ENCODE assay signal across 2 cellular contexts in genomic region chr5:134467231-134467630, GRCh38.
TF ChIP-seq lines count a peak whose summit lies in the region.

No MANE protein-coding gene starts in this region.

TF ChIP-seq in HEK293, 187 proteins besides CTCF, POLR2A, EP300 and RAD21 (continued from another document):
- TF ChIP-seq GLIS1 (tag by site-specific recombination; IDR thresholded peaks at IDR 0.05) (no peak), ZXDB (tag by site-specific recombination; IDR thresholded peaks at IDR 0.05) (no peak), ZNF426 (tag by site-specific recombination; IDR thresholded peaks at IDR 0.05) (no peak), ZNF670 (tag by site-specific recombination; IDR thresholded peaks at IDR 0.05; ENCODE audit: low read depth) (no peak), ZNF302 (tag by site-specific recombination; IDR thresholded peaks at IDR 0.05; ENCODE audit: low read depth) (no peak), ZNF791 (tag by site-specific recombination; IDR thresholded peaks at IDR 0.05) (no peak), PATZ1 (tag by site-specific recombination; IDR thresholded peaks at IDR 0.05) (no peak), OSR2 (tag by site-specific recombination; IDR thresholded peaks at IDR 0.05) (no peak)
- TF ChIP-seq, protein P1, sequence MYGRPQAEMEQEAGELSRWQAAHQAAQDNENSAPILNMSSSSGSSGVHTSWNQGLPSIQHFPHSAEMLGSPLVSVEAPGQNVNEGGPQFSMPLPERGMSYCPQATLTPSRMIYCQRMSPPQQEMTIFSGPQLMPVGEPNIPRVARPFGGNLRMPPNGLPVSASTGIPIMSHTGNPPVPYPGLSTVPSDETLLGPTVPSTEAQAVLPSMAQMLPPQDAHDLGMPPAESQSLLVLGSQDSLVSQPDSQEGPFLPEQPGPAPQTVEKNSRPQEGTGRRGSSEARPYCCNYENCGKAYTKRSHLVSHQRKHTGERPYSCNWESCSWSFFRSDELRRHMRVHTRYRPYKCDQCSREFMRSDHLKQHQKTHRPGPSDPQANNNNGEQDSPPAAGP (tag by site-specific recombination; IDR thresholded peaks at IDR 0.05) = no peak

TF ChIP-seq in liver, 16 proteins besides CTCF, POLR2A, EP300 and RAD21 (continued from another document):
- no peak for TF ChIP-seq ZBTB33 (IDR thresholded peaks at IDR 0.05)
TF ChIP-seq in liver: peak in this region for 0.
